ENCODE assay signal across 29 cellular contexts in genomic region chr7:23615331-23615730, GRCh38. TPM values are rescaled to one million over a fixed set of nuclear protein-coding genes. Genes with fewer than 3 reads are reported as not detected.
DNase-seq lines count a peak whose midpoint lies in the region; ATAC-seq and TF ChIP-seq lines count a peak whose summit lies in the region.
"Had no signal": no experiment of that assay in that cellular context is flagged by ENCODE, and none has a peak within 500 bp of the region (broad histone marks: within the 10 kb centered on the region; RNA-seq: fewer than 3 reads in every experiment).

No MANE protein-coding gene starts in this region.

- POLR2A ChIA-PET in IMR-90 (lab: Charles Lee; ENCODE audit: unreplicated experiment) (no interaction called here), Caco-2 (lab: Charles Lee) (no interaction called here)

- no peak overlapping the region for H4K5ac ChIP-seq in IMR-90 (ENCODE audit: low read depth, low read length)

- BruUV-seq in IMR-90 (replicated peaks; lab: Mats Ljungman, UMichigan) (no TSS peak), Caco-2 (replicated peaks; lab: Mats Ljungman, UMichigan) (no TSS peak)

- no peak overlapping the region for H3K4me2 ChIP-seq in IMR-90 (ENCODE audit: low read depth, low read length)
- H3K4me2 ChIP-seq: A549, GM23338, KMS-11 had no signal

- TF ChIP-seq POLR2A in IMR-90 (IDR thresholded peaks at IDR 0.05; ENCODE audit: low read depth, low read length) (no peak), testis (IDR thresholded peaks at IDR 0.05) (no peak)

- H3K9me3 Mint-ChIP-seq in chondrocyte (ENCODE audit: low read depth) (peaks cover 26% of the 10 kb centered on the region), Caco-2 (ENCODE audit: unreplicated experiment) (peaks cover 33% of the 10 kb centered on the region)

- no peak overlapping the region for H2BK5ac ChIP-seq in IMR-90 (ENCODE audit: low read depth, low read length, poor library complexity, severe bottlenecking)

- H3K36me3 ChIP-seq in IMR-90 (ENCODE audit: control insufficient read depth, insufficient read depth, low read length) (peaks cover 2% of the 10 kb centered on the region; the same call in 1 of the 2 replicates), testis (ENCODE audit: low read depth, missing control alignments) (no peaks in the 10 kb centered on the region), Caco-2 (ENCODE audit: control insufficient read depth, insufficient read depth, low read length) (no peaks in the 10 kb centered on the region)

- CTCF ChIA-PET in IMR-90 (lab: Yijun Ruan, JAX) (interaction anchor here (0.6 to 1.5 kb wide), 2 partner anchors 17 to 83 kb away, joined by 3 to 5 read pairs; no protein-coding TSS in a partner anchor), Caco-2 (lab: Charles Lee) (no interaction called here)

- in situ Hi-C loops in IMR-90 (cut with MboI; ENCODE audit: low sequenced_read_pairs): no loop called here

- H3K56ac ChIP-seq in IMR-90 (ENCODE audit: extremely low read depth, insufficient read depth, low read length): no peak overlapping the region

- H3K27ac ChIP-seq in IMR-90 (ENCODE audit: insufficient read depth, low read length) (no peak overlapping the region), testis (no peak overlapping the region)
- H3K27ac ChIP-seq: A549, C4-2B, KMS-11, SJSA1 had no signal

- no peak overlapping the region for H3K23ac ChIP-seq in IMR-90 (ENCODE audit: low read depth, low read length)

- H3K36me3 Mint-ChIP-seq in chondrocyte (ENCODE audit: low read depth): peaks cover 26% of the 10 kb centered on the region
- H3K36me3 Mint-ChIP-seq in Caco-2 (ENCODE audit: insufficient read depth, unreplicated experiment): peaks cover 5% of the 10 kb centered on the region

- no peak overlapping the region for H4K8ac ChIP-seq in IMR-90 (ENCODE audit: low read depth in 2 of 2, low read length in 2 of 2)

- no peak overlapping the region for H3K14ac ChIP-seq in IMR-90 (replicated peaks; ENCODE audit: low read depth, low read length)

- H4K91ac ChIP-seq in IMR-90 (ENCODE audit: insufficient read depth, low read depth, low read length): no peak overlapping the region

- H3K9me3 ChIP-seq in IMR-90 (ENCODE audit: control insufficient read depth, insufficient read depth, low read length) (peaks cover 6% of the 10 kb centered on the region; the same call in 1 of the 2 replicates), testis (no peaks in the 10 kb centered on the region), Caco-2 (peaks cover 12% of the 10 kb centered on the region; the same call in 1 of the 2 replicates)

- H2BK120ac ChIP-seq in IMR-90 (ENCODE audit: low read depth, low read length): no peak overlapping the region

- no peaks in the 10 kb centered on the region for H3K4me1 ChIP-seq in IMR-90 (ENCODE audit: control insufficient read depth, insufficient read depth, low read length)
- H3K4me1 ChIP-seq in testis: no peaks in the 10 kb centered on the region
- no peaks in the 10 kb centered on the region for H3K4me1 ChIP-seq in Caco-2
- H3K4me1 ChIP-seq: A549 had no signal

- H3K9ac ChIP-seq in IMR-90 (ENCODE audit: low read depth, low read length): no peak overlapping the region
- H3K9ac ChIP-seq: KMS-11 had no signal

- dilution Hi-C loops in IMR-90 (cut with HindIII; ENCODE audit: low sequenced_read_pairs, unreplicated experiment): no loop called here

- H3K79me1 ChIP-seq in IMR-90 (ENCODE audit: low read depth in 1 of 2, low read length in 2 of 2): peaks cover 0 to 4% of the 10 kb centered on the region in 2 experiments; a peak in 1 of 4 replicates

- H3K4me1 Mint-ChIP-seq in chondrocyte (ENCODE audit: low read depth) (peaks cover 11% of the 10 kb centered on the region), Caco-2 (ENCODE audit: low read depth, unreplicated experiment) (no peaks in the 10 kb centered on the region)
- H3K4me1 Mint-ChIP-seq: B cell, GM23338, H9, IgD-negative memory B cell had no signal

- no peak overlapping the region for H2BK15ac ChIP-seq in IMR-90 (ENCODE audit: low read depth, low read length)

- H3K4ac ChIP-seq in IMR-90 (ENCODE audit: low read depth, low read length): no peak overlapping the region

- H3K18ac ChIP-seq in IMR-90 (ENCODE audit: low read depth, low read length): no peak overlapping the region

- no peaks in the 10 kb centered on the region for H4K20me1 ChIP-seq in IMR-90 (ENCODE audit: insufficient read depth, low read length)

- no peak overlapping the region for H2AK5ac ChIP-seq in IMR-90 (ENCODE audit: low read depth, low read length)

- DNase-seq in IMR-90 (peak; percentile 34), chondrocyte (ENCODE audit: low spot score) (no peak), fibroblast of the aortic adventitia (ENCODE audit: low read depth) (peak; percentile 40), testis (peak; percentile 56), Caco-2 (no peak), NCI-H345 (lab: John Stamatoyannopoulos, UW) (no peak), NCI-H146 (lab: John Stamatoyannopoulos, UW) (no peak), HK-2 (ENCODE audit: unreplicated experiment) (no peak)
- DNase-seq: CD8-positive, alpha-beta T cell; DMS 273 treated with DMSO at 0.1 percent for 48 hours; DMS79; GF-D8; H9; MM.1S; NCI-H1092; NCI-H1417 treated with DMSO at 0.1 percent for 48 hours; NCI-H187; NCI-H2171 treated with DMSO at 0.1 percent for 48 hours; NCI-H524 treated with DMSO at 0.1 percent for 48 hours; NCI-H774; PC-3 had no signal

- intact Hi-C loops in IMR-90 (cut with micrococcal nuclease): no loop called here
- intact Hi-C loops in testis (cut with DNase I; ENCODE audit: low total_unique reads): no loop called here
- intact Hi-C loops in Caco-2 (cut with micrococcal nuclease; ENCODE audit: unreplicated experiment): no loop called here

- TF ChIP-seq RAD21 in IMR-90 (IDR thresholded peaks at IDR 0.05; ENCODE audit: low read length): no peak

- H2AK9ac ChIP-seq in IMR-90 (replicated peaks; ENCODE audit: low read depth, low read length, poor library complexity): no peak overlapping the region

- H3K9me1 ChIP-seq in IMR-90 (ENCODE audit: insufficient read depth, low read length): no peaks in the 10 kb centered on the region

- H3K4me3 Mint-ChIP-seq in chondrocyte (ENCODE audit: unreplicated experiment) (no peak overlapping the region), Caco-2 (ENCODE audit: unreplicated experiment) (no peak overlapping the region)
- H3K4me3 Mint-ChIP-seq: B cell; CD8-positive, alpha-beta T cell; GM23338; H9; IgD-negative memory B cell had no signal

- H2AFZ ChIP-seq in IMR-90 (replicated peaks; ENCODE audit: low read length, poor library complexity): no peak overlapping the region
- H2AFZ ChIP-seq: GM23338 had no signal

- H3K27me3 Mint-ChIP-seq in chondrocyte (ENCODE audit: low read depth) (no peaks in the 10 kb centered on the region), Caco-2 (ENCODE audit: insufficient read depth, unreplicated experiment) (no peaks in the 10 kb centered on the region)
- H3K27me3 Mint-ChIP-seq: B cell, IgD-negative memory B cell had no signal

- TF ChIP-seq CTCF in IMR-90 (conservative IDR thresholded peaks at IDR 0.05; ENCODE audit: low read depth, low read length): no peak
- no peak for TF ChIP-seq CTCF in chondrocyte (IDR thresholded peaks at IDR 0.05)
- TF ChIP-seq CTCF in fibroblast of the aortic adventitia (IDR thresholded peaks at IDR 0.05; ENCODE audit: insufficient read depth, low read length): no peak
- TF ChIP-seq CTCF in testis (IDR thresholded peaks at IDR 0.05): no peak
- no peak for TF ChIP-seq CTCF in Caco-2 (IDR thresholded peaks at IDR 0.05; ENCODE audit: insufficient read depth in 1 of 2, low read depth in 1 of 2, low read length in 1 of 2, severe bottlenecking in 1 of 2, unreplicated experiment in 1 of 2)

- no peak for ATAC-seq in IMR-90 (ENCODE audit: low read depth)
- ATAC-seq: A549; CD8-positive, alpha-beta T cell; GM23338; PC-3; Right ventricle myocardium inferior had no signal

- H3K4me3 ChIP-seq in IMR-90 (ENCODE audit: insufficient read depth, low read depth, low read length): no peak overlapping the region
- H3K4me3 ChIP-seq in fibroblast of the aortic adventitia (ENCODE audit: low read depth, low read length): no peak overlapping the region
- no peak overlapping the region for H3K4me3 ChIP-seq in testis
- no peak overlapping the region for H3K4me3 ChIP-seq in Caco-2 (ENCODE audit: low read depth, low read length)
- H3K4me3 ChIP-seq: A549, GM23338, SJSA1 had no signal

- no peaks in the 10 kb centered on the region for H3K27me3 ChIP-seq in IMR-90 (ENCODE audit: control insufficient read depth, insufficient read depth, low read length)
- no peaks in the 10 kb centered on the region for H3K27me3 ChIP-seq in testis
- H3K27me3 ChIP-seq in Caco-2 (replicated peaks; ENCODE audit: control insufficient read depth, insufficient read depth, low read length): no peaks in the 10 kb centered on the region
- H3K27me3 ChIP-seq: SJSA1 had no signal

- peak overlapping the region; percentile 57 for H3K27ac Mint-ChIP-seq in chondrocyte (ENCODE audit: unreplicated experiment)
- H3K27ac Mint-ChIP-seq in Caco-2 (ENCODE audit: unreplicated experiment): no peak overlapping the region
- H3K27ac Mint-ChIP-seq: B cell; CD8-positive, alpha-beta T cell; GM23338; H9 had no signal

- no peak overlapping the region for H2BK20ac ChIP-seq in IMR-90 (ENCODE audit: low read depth, low read length)

TF ChIP-seq in IMR-90, 13 proteins besides CTCF, POLR2A, EP300 and RAD21 (continues in another document):
- TF ChIP-seq NFE2L2 (IDR thresholded peaks at IDR 0.05; ENCODE audit: low read depth, low read length) (no peak), BHLHE40 (IDR thresholded peaks at IDR 0.05; ENCODE audit: low read depth, low read length) (no peak), MAFK (IDR thresholded peaks at IDR 0.05; ENCODE audit: low read depth, low read length) (no peak), CHD1 (IDR thresholded peaks at IDR 0.05; ENCODE audit: low read depth, low read length) (no peak), FOS (IDR thresholded peaks at IDR 0.05; ENCODE audit: low read depth, low read length) (no peak), SMC3 (IDR thresholded peaks at IDR 0.05; ENCODE audit: low read depth, low read length) (no peak), USF2 (IDR thresholded peaks at IDR 0.05; ENCODE audit: low read depth, low read length) (no peak)

RNA-seq across cellular contexts. Expression of gene CCDC126, which starts 18.1 kb away (rescaled TPM):
- total RNA-seq in IMR-90 (2012; rRNA removed) (5.6 and 10.6 TPM in 2 replicates), chondrocyte (11.3 to 16.1 TPM (median 11.4 TPM) in 3 replicates), fibroblast of the aortic adventitia (ENCODE audit: low replicate concordance) (3.9 and 8.5 TPM in 2 replicates), testis (10 to 100 TPM; 32.0 to 97.2 TPM), Caco-2 (2022) (10.1 and 11.3 TPM in 2 replicates)
- polyA plus RNA-seq in IMR-90 (2012; rRNA removed) (4.1 TPM in 2 replicates), testis (ENCODE audit: insufficient read depth, low read depth, low replicate concordance) (80.1 TPM)
- polyA plus RNA-seq in IMR-90 (2012; cell fraction: cytosol; rRNA removed): 1.2 and 1.3 TPM in 2 replicates
- polyA plus RNA-seq in IMR-90 (2012; cell fraction: nucleus; rRNA removed; ENCODE audit: low replicate concordance): 0.45 and 2.2 TPM in 2 replicates

Comparison
In these comparisons a context has a peak if more than half of its experiments do, and no peak if none do; other contexts are left out.
1. DNase-seq: peak in IMR-90 (single experiment), fibroblast of the aortic adventitia (single experiment) and testis (single experiment); none in chondrocyte (single experiment), Caco-2 (0 of 2), NCI-H345 (single experiment), NCI-H146 (single experiment) and HK-2 (single experiment).